ENCODE assay signal across 2 cellular contexts in the genomic region with DNA sequence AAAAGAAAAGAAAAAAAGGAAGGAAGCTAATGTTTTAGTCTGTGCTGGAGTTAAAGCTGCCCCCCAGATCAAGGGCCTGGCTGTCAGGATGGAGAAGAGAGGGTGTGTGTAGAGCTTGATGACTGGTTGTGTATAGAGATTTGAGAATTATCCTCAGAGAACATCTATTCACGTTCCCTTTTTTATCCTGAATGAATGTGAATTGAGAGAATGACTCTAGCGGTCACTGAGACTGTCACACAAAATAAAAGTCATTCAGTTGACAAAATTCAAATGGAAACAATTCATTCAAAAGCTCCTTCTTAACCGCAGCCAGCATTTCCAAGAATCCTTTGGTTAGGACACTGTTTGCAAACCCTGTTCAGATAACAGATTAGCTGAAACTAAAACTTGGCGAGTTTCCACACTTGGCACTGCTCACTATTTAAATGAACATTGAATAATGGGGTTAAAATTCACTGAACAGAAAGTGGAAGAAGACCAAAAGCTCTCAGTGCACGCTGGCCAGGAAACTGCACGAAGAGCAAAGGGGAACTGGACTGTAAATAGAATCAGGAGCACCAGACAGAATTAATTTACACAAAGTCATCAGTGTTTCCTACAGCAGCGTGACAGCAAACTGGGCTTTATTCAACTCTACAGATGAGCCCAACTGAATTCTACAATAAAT.
TF ChIP-seq lines count a peak whose summit lies in the region.

No MANE protein-coding gene starts in this region.

TF ChIP-seq in IMR-90, 13 proteins besides CTCF, POLR2A, EP300 and RAD21 (continued from another document):
- TF ChIP-seq, protein P1, sequence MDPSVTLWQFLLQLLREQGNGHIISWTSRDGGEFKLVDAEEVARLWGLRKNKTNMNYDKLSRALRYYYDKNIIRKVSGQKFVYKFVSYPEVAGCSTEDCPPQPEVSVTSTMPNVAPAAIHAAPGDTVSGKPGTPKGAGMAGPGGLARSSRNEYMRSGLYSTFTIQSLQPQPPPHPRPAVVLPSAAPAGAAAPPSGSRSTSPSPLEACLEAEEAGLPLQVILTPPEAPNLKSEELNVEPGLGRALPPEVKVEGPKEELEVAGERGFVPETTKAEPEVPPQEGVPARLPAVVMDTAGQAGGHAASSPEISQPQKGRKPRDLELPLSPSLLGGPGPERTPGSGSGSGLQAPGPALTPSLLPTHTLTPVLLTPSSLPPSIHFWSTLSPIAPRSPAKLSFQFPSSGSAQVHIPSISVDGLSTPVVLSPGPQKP (IDR thresholded peaks at IDR 0.05; ENCODE audit: borderline replicate concordance, low read depth, low read length): no peak
- no peak for TF ChIP-seq SMC3 (IDR thresholded peaks at IDR 0.05; ENCODE audit: low read depth, low read length)
- TF ChIP-seq FOS (IDR thresholded peaks at IDR 0.05; ENCODE audit: low read depth, low read length): no peak
- no peak for TF ChIP-seq RFX5 (IDR thresholded peaks at IDR 0.05; ENCODE audit: low read depth, low read length)
- no peak for TF ChIP-seq BHLHE40 (IDR thresholded peaks at IDR 0.05; ENCODE audit: low read depth, low read length)
- no peak for TF ChIP-seq MAFK (IDR thresholded peaks at IDR 0.05; ENCODE audit: low read depth, low read length)
- TF ChIP-seq RCOR1 (IDR thresholded peaks at IDR 0.05; ENCODE audit: insufficient replicate concordance, low read length): no peak
- TF ChIP-seq MXI1 (IDR thresholded peaks at IDR 0.05; ENCODE audit: borderline replicate concordance, low read depth, low read length): no peak
- no peak for TF ChIP-seq MAZ (IDR thresholded peaks at IDR 0.05; ENCODE audit: borderline replicate concordance, low read depth, low read length)
- TF ChIP-seq, protein P2, sequence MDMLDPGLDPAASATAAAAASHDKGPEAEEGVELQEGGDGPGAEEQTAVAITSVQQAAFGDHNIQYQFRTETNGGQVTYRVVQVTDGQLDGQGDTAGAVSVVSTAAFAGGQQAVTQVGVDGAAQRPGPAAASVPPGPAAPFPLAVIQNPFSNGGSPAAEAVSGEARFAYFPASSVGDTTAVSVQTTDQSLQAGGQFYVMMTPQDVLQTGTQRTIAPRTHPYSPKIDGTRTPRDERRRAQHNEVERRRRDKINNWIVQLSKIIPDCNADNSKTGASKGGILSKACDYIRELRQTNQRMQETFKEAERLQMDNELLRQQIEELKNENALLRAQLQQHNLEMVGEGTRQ (IDR thresholded peaks at IDR 0.05; ENCODE audit: low read depth, low read length): no peak

TF ChIP-seq in liver, 16 proteins besides CTCF, POLR2A, EP300 and RAD21 (continued from another document):
- TF ChIP-seq, protein P3, sequence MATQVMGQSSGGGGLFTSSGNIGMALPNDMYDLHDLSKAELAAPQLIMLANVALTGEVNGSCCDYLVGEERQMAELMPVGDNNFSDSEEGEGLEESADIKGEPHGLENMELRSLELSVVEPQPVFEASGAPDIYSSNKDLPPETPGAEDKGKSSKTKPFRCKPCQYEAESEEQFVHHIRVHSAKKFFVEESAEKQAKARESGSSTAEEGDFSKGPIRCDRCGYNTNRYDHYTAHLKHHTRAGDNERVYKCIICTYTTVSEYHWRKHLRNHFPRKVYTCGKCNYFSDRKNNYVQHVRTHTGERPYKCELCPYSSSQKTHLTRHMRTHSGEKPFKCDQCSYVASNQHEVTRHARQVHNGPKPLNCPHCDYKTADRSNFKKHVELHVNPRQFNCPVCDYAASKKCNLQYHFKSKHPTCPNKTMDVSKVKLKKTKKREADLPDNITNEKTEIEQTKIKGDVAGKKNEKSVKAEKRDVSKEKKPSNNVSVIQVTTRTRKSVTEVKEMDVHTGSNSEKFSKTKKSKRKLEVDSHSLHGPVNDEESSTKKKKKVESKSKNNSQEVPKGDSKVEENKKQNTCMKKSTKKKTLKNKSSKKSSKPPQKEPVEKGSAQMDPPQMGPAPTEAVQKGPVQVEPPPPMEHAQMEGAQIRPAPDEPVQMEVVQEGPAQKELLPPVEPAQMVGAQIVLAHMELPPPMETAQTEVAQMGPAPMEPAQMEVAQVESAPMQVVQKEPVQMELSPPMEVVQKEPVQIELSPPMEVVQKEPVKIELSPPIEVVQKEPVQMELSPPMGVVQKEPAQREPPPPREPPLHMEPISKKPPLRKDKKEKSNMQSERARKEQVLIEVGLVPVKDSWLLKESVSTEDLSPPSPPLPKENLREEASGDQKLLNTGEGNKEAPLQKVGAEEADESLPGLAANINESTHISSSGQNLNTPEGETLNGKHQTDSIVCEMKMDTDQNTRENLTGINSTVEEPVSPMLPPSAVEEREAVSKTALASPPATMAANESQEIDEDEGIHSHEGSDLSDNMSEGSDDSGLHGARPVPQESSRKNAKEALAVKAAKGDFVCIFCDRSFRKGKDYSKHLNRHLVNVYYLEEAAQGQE (IDR thresholded peaks at IDR 0.05): peak; percentile 85
- TF ChIP-seq FOXA1 (IDR thresholded peaks at IDR 0.05): peak; percentile 86
- TF ChIP-seq, protein P4, sequence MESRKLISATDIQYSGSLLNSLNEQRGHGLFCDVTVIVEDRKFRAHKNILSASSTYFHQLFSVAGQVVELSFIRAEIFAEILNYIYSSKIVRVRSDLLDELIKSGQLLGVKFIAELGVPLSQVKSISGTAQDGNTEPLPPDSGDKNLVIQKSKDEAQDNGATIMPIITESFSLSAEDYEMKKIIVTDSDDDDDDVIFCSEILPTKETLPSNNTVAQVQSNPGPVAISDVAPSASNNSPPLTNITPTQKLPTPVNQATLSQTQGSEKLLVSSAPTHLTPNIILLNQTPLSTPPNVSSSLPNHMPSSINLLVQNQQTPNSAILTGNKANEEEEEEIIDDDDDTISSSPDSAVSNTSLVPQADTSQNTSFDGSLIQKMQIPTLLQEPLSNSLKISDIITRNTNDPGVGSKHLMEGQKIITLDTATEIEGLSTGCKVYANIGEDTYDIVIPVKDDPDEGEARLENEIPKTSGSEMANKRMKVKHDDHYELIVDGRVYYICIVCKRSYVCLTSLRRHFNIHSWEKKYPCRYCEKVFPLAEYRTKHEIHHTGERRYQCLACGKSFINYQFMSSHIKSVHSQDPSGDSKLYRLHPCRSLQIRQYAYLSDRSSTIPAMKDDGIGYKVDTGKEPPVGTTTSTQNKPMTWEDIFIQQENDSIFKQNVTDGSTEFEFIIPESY (IDR thresholded peaks at IDR 0.05): peak; percentile 91
- peak; percentile 65 for TF ChIP-seq NR2F2 (IDR thresholded peaks at IDR 0.05)
- peak; percentile 77 to 92 for TF ChIP-seq RXRA (IDR thresholded peaks at IDR 0.05)
- peak in 1 of 2 donors; percentile 74 for TF ChIP-seq EGR1 (IDR thresholded peaks at IDR 0.05; ENCODE audit: low read depth in 2 of 2)
- TF ChIP-seq, protein P5, sequence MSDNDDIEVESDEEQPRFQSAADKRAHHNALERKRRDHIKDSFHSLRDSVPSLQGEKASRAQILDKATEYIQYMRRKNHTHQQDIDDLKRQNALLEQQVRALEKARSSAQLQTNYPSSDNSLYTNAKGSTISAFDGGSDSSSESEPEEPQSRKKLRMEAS (IDR thresholded peaks at IDR 0.05): peak; percentile 92
- TF ChIP-seq FOXA2 (IDR thresholded peaks at IDR 0.05): peak; percentile 88
- peak; percentile 89 for TF ChIP-seq SP1 (IDR thresholded peaks at IDR 0.05)
- TF ChIP-seq TAF1 (conservative IDR thresholded peaks at IDR 0.05): no peak
